In the genomic region with DNA sequence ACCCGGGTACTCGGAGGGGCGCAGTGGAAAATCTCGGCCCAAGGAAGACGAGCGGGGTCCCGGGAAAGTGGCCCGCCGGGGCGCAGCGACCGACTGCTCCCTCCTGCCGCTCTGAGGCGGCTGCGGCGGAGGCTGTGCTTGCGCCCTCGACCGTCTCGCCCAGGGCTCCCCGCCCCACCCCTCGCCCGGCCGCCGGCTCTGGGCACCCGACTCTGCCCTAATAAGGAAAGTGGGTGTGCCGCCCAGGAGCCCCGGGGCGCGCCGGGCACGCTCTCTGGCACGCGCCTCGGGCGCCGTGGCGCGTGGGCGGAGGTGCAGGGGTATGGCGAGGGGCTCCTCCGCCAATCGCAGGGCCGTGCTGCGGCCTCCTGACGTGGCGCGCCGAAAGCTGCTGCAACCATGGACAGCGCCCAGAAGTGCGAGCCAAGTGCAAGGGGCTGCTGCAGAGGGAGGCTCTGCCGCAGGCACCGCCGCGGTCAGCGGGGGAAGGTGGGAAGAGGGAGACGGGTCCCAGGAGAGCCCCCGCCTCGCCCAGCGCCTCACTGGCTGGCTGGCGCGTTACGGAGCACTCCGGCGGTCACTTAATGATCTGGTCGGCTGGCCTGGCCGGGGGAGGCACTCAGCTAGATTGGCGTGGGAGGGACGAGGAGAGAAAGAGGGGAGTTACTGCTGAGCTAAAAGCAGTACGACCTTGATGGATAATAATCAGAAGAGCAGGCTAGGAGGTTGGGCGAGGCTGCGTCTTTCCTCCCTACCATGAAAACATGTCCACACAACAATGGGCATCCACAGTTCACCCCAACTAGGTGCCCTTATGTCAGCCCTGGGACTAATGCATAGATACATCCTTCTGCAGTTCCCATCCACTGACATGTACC, we compare ENCODE assay signal across 8 cellular contexts. TPM values are rescaled to one million over a fixed set of nuclear protein-coding genes. Genes with fewer than 3 reads are reported as not detected.
DNase-seq lines count a peak whose midpoint lies in the region; ATAC-seq and TF ChIP-seq lines count a peak whose summit lies in the region.

Gene PRUNE2 (minus strand): TSS at position 131 of the 878 bp plus-strand sequence. CDS start 151 bp downstream, outside the sequence.

- H3K4me1 ChIP-seq in BE2C = peaks cover 28% of the 10 kb centered on the region

- intact Hi-C loops in sciatic nerve (cut with DNase I) = no loop called here

- peak; percentile 88 for ATAC-seq in sciatic nerve
- no peak for ATAC-seq in GM19324 (IDR thresholded peaks at IDR 0.05; ENCODE audit: low FRiP score, unreplicated experiment)
- ATAC-seq in GM19023 (IDR thresholded peaks at IDR 0.05; ENCODE audit: unreplicated experiment) = no peak

- H3K4me3 ChIP-seq in BE2C (ENCODE audit: low read depth, low read length) (peak within 1 kb of the TSS; percentile 83), HFF-Myc (replicated peaks; ENCODE audit: low read depth, low read length) (peak within 1 kb of the TSS; percentile 39)

- H3K36me3 ChIP-seq in BE2C = no peaks in the 10 kb centered on the region; the same call in none of the 2 replicates

- H3K9me3 ChIP-seq in BE2C = no peaks in the 10 kb centered on the region

- H3K27me3 ChIP-seq in BE2C = no peaks in the 10 kb centered on the region; the same call in 1 of the 2 replicates

- DNase-seq in BE2C (peak; percentile 96), HFF-Myc (ENCODE audit: extremely low read depth, low read depth) (peak; percentile 42), NCI-H446 treated with DMSO at 0.1 percent for 48 hours (lab: John Stamatoyannopoulos, UW) (peak; percentile 32), brain pericyte (ENCODE audit: low read depth, low spot score) (peak; percentile 25), iPS DF 4.7 (ENCODE audit: extremely low read depth, low spot score) (peak; percentile 64), sciatic nerve (ENCODE audit: low spot score) (peak; percentile 62)

- TF ChIP-seq CTCF in BE2C (IDR thresholded peaks at IDR 0.05; ENCODE audit: low read depth, low read length) (no peak), HFF-Myc (IDR thresholded peaks at IDR 0.05; ENCODE audit: low read depth, low read length, missing control alignments) (no peak)

RNA-seq across cellular contexts. Expression of gene PRUNE2, which starts in this region (rescaled TPM):
- 24.7 TPM for polyA plus RNA-seq in BE2C (2012; ENCODE audit: insufficient read depth, insufficient read length, low read depth)
- 55.3 TPM for total RNA-seq in sciatic nerve

Comparison
In these comparisons a context has a peak if more than half of its experiments do, and no peak if none do; other contexts are left out.
1. DNase-seq: peak in every context shown above with its lines; median percentile 96 in BE2C; 64 in iPS DF 4.7; 62 in sciatic nerve; 42 in HFF-Myc; 32 in NCI-H446 treated with DMSO at 0.1 percent for 48 hours; 25 in brain pericyte.